18 cellular contexts compared by ENCODE assay signal in the genomic region with DNA sequence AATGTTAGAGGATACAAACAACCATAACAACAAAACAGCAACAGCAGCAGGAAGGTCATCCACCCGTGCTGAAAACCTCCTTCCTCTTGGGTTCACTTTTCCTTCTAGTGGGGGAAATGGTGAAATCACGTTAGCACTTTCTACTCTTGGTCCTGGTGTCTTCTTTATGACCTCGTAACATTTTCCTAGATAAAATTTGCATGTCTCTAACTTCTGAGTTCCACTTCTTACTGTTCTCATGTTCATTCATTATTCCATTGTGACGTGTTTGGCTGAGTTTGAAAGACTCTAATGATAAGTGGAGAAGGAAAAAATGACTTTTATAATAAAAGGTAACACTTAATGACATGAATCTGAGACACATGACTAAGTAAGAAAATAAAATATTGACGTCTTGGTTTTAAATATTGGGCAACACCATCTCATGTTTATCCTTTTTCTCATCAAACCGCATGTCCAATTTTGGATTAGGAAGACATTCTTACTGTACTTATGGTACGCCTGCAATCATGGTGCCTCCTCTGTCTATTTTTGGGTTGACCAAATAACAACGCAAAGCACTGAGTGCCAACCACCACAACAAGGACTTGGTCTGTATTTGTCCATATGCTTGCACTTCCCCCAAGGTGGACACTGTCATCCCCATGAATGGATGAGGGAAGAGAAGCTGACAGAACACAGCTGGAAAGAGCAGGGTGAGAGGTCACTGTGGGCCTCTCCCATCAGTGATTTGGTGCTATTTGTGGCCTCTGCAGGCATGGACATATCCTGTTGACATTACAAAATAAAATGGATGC. TPM values are rescaled to one million over a fixed set of nuclear protein-coding genes. Genes with fewer than 3 reads are reported as not detected.
A peak's percentile ranks its signal among the peaks of the same experiment; 100 is the strongest.
DNase-seq lines count a peak whose midpoint lies in the region; ATAC-seq, FAIRE-seq and TF ChIP-seq lines count a peak whose summit lies in the region.
"Had no signal": no experiment of that assay in that cellular context is flagged by ENCODE, and none has a peak within 500 bp of the region (broad histone marks: within the 10 kb centered on the region; RNA-seq: fewer than 3 reads in every experiment).

No MANE protein-coding gene starts in this region.

- no peak overlapping the region for H3K4me3 Mint-ChIP-seq in activated naive CD8-positive, alpha-beta T cell treated with anti-CD3 and anti-CD28 coated beads, Interleukin-2, amount 50 U/mL, for 24 hours
- no peak overlapping the region for H3K4me3 Mint-ChIP-seq in nephron progenitor cell
- H3K4me3 Mint-ChIP-seq: IgD-negative memory B cell, T-cell, WTC11 had no signal

- H3K27me3 Mint-ChIP-seq in activated naive CD8-positive, alpha-beta T cell treated with anti-CD3 and anti-CD28 coated beads, Interleukin-2, amount 50 U/mL, for 24 hours, result peaks cover 6% of the 10 kb centered on the region
- H3K27me3 Mint-ChIP-seq in nephron progenitor cell (ENCODE audit: low read depth, poor library complexity), result peaks cover 3% of the 10 kb centered on the region

- FAIRE-seq in kidney (lab: Jason Lieb, UNC), result no peak

- TF ChIP-seq CTCF in right atrium auricular region (IDR thresholded peaks at IDR 0.05), result no peak
- no peak for TF ChIP-seq CTCF in kidney (IDR thresholded peaks at IDR 0.05; ENCODE audit: borderline replicate concordance, extremely low read depth, insufficient read depth)
- no peak for TF ChIP-seq CTCF in upper lobe of left lung (IDR thresholded peaks at IDR 0.05)
- TF ChIP-seq CTCF in nephron progenitor cell (IDR thresholded peaks at IDR 0.05), result no peak

- intact Hi-C loops in Right ventricle myocardium inferior (cut with DNase I), result no loop called here
- intact Hi-C loops in kidney (cut with DNase I), result no loop called here

- H3K9me3 ChIP-seq in right atrium auricular region, result no peaks in the 10 kb centered on the region
- no peaks in the 10 kb centered on the region for H3K9me3 ChIP-seq in kidney (ENCODE audit: control insufficient read depth in 1 of 2, low read length in 2 of 2)
- no peaks in the 10 kb centered on the region for H3K9me3 ChIP-seq in upper lobe of left lung
- H3K9me3 ChIP-seq: psoas muscle, transverse colon had no signal

- peaks cover 2% of the 10 kb centered on the region for H3K36me3 Mint-ChIP-seq in activated naive CD8-positive, alpha-beta T cell treated with anti-CD3 and anti-CD28 coated beads, Interleukin-2, amount 50 U/mL, for 24 hours (ENCODE audit: low read depth)
- H3K36me3 Mint-ChIP-seq in nephron progenitor cell (ENCODE audit: low read depth), result peaks cover 6% of the 10 kb centered on the region
- H3K36me3 Mint-ChIP-seq: IgD-negative memory B cell, T-cell, WTC11 had no signal

- H3K4me1 Mint-ChIP-seq in activated naive CD8-positive, alpha-beta T cell treated with anti-CD3 and anti-CD28 coated beads, Interleukin-2, amount 50 U/mL, for 24 hours, result peaks cover 49% of the 10 kb centered on the region
- H3K4me1 Mint-ChIP-seq in nephron progenitor cell, result peaks cover 49% of the 10 kb centered on the region

- no peak for DNase-seq in Right ventricle myocardium inferior (ENCODE audit: missing footprints)
- no peak for DNase-seq in right atrium auricular region (ENCODE audit: low spot score)
- no peak for DNase-seq in activated naive CD8-positive, alpha-beta T cell treated with anti-CD3 and anti-CD28 coated beads, Interleukin-2, amount 50 U/mL, for 24 hours
- no peak for DNase-seq in kidney
- DNase-seq in upper lobe of left lung, result no peak
- DNase-seq in nephron progenitor cell, result no peak
- DNase-seq: AML-193, DMS 273 treated with DMSO at 0.1 percent for 48 hours, head of caudate nucleus, NCI-H1048, psoas muscle, T-cell, transverse colon had no signal

- peak overlapping the region; percentile 49 for H3K27ac Mint-ChIP-seq in activated naive CD8-positive, alpha-beta T cell treated with anti-CD3 and anti-CD28 coated beads, Interleukin-2, amount 50 U/mL, for 24 hours
- H3K27ac Mint-ChIP-seq in nephron progenitor cell, result no peak overlapping the region
- H3K27ac Mint-ChIP-seq: IgD-negative memory B cell, T-cell, WTC11 had no signal

- WGBS in upper lobe of left lung, 2 donors, result 21 to 45% methylated on average over 8 of the region's 8 CpGs

- peaks cover 17% of the 10 kb centered on the region for H3K9me3 Mint-ChIP-seq in activated naive CD8-positive, alpha-beta T cell treated with anti-CD3 and anti-CD28 coated beads, Interleukin-2, amount 50 U/mL, for 24 hours
- peaks cover 33% of the 10 kb centered on the region for H3K9me3 Mint-ChIP-seq in nephron progenitor cell
- H3K9me3 Mint-ChIP-seq: IgD-negative memory B cell, T-cell, WTC11 had no signal

- no peak overlapping the region for H3K4me3 ChIP-seq in right atrium auricular region
- H3K4me3 ChIP-seq in kidney (ENCODE audit: low read length in 2 of 2), result no peak overlapping the region
- H3K4me3 ChIP-seq in upper lobe of left lung, result no peak overlapping the region
- H3K4me3 ChIP-seq: coronary artery, psoas muscle, transverse colon had no signal

- H3K27me3 ChIP-seq in right atrium auricular region (no peaks in the 10 kb centered on the region), upper lobe of left lung (no peaks in the 10 kb centered on the region)
- H3K27me3 ChIP-seq: transverse colon had no signal

- ATAC-seq in Right ventricle myocardium inferior (peak; percentile 50), upper lobe of left lung (ENCODE audit: low FRiP score in 2 of 2) (no peak), HG02642 (IDR thresholded peaks at IDR 0.05; ENCODE audit: poor library complexity, unreplicated experiment) (no peak), HG03571 (IDR thresholded peaks at IDR 0.05; ENCODE audit: unreplicated experiment) (no peak)
- peak; percentile 47 for ATAC-seq in activated naive CD8-positive, alpha-beta T cell treated with anti-CD3 and anti-CD28 coated beads, Interleukin-2, amount 50 U/mL, for 24 hours
- ATAC-seq: T-cell, WTC11 had no signal

- H3K36me3 ChIP-seq in right atrium auricular region, result no peaks in the 10 kb centered on the region
- no peaks in the 10 kb centered on the region for H3K36me3 ChIP-seq in kidney (ENCODE audit: control insufficient read depth in 1 of 2, insufficient read depth in 2 of 2, low read length in 2 of 2)
- H3K36me3 ChIP-seq in upper lobe of left lung, result no peaks in the 10 kb centered on the region
- H3K36me3 ChIP-seq: transverse colon had no signal

- no peak for TF ChIP-seq POLR2A in upper lobe of left lung (IDR thresholded peaks at IDR 0.05)

- peak in 1 of 4 donors; percentile 20 for TF ChIP-seq EP300 in upper lobe of left lung (IDR thresholded peaks at IDR 0.05)

- peaks cover 0 to 4% of the 10 kb centered on the region in 2 donors for H3K4me1 ChIP-seq in right atrium auricular region
- peaks cover 23 to 31% of the 10 kb centered on the region in 2 donors for H3K4me1 ChIP-seq in kidney (ENCODE audit: control insufficient read depth in 1 of 2, insufficient read depth in 1 of 2, low read depth in 1 of 2, low read length in 2 of 2)
- H3K4me1 ChIP-seq in upper lobe of left lung, result peaks cover 58 to 84% (median 69%) of the 10 kb centered on the region in 4 donors

- no peak overlapping the region for H3K9ac ChIP-seq in kidney (ENCODE audit: low read length in 2 of 2)

- H3K27ac ChIP-seq in right atrium auricular region (peak overlapping the region in 1 of 2 donors; percentile 11), kidney (ENCODE audit: low read depth in 2 of 2, low read length in 2 of 2) (peak overlapping the region; percentile 45 to 49), upper lobe of left lung (peak overlapping the region; percentile 15 to 69 (median 54))
- H3K27ac ChIP-seq: psoas muscle had no signal

RNA-seq across cellular contexts. Expression of a gene that starts 25.7 kb away (rescaled TPM):
- total RNA-seq in Right ventricle myocardium inferior (26.6 TPM), right atrium auricular region (10 to 100 TPM; 28.7 to 86.2 TPM), kidney (95.9 TPM), upper lobe of left lung (100 to 1,000 TPM in 3 of 6 donors, 10 to 100 TPM in 3; 48.2 to 148 (median 111) TPM)
- 24.6 TPM for polyA plus RNA-seq in kidney (ENCODE audit: insufficient read depth, low read depth, low replicate concordance)
- polyA plus RNA-seq: IgD-negative memory B cell had no signal

Comparison
In these comparisons a context has a peak if more than half of its experiments do, and no peak if none do; other contexts are left out.
1. ATAC-seq: peak in Right ventricle myocardium inferior (single experiment) and activated naive CD8-positive, alpha-beta T cell treated with anti-CD3 and anti-CD28 coated beads, Interleukin-2, amount 50 U/mL, for 24 hours (single experiment); none in upper lobe of left lung (0 of 2), HG02642 (single experiment) and HG03571 (single experiment).